1 cellular context compared by ENCODE assay signal in the genomic region with DNA sequence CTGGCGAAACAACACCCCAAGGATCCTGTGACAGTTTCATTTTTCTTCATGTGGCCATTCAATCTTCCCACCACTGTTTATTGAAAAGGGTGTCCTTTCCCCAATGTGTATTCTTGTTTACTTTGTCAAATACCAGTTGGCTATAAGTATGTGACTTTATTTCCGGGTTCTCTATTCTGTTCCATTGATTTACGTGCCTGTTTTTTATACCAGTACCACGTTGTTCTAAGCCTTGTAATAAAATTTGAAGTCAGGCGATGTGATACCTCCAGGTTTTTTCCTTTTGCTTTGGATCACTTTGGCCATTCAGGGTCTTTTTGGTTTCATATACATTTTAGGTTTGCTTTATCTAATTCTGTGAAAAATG.
TF ChIP-seq lines count a peak whose summit lies in the region.

No MANE protein-coding gene starts in this region.

TF ChIP-seq in H1, 55 proteins besides CTCF, POLR2A, EP300 and RAD21:
- TF ChIP-seq HDAC6 (IDR thresholded peaks at IDR 0.05; ENCODE audit: low read depth, low read length) (no peak), SP1 (IDR thresholded peaks at IDR 0.05; ENCODE audit: low read depth, low read length) (no peak), ZNF274 (IDR thresholded peaks at IDR 0.05; ENCODE audit: borderline replicate concordance, extremely low read depth, low read length) (no peak), EZH2 (IDR thresholded peaks at IDR 0.05; ENCODE audit: low read depth, low read length, severe bottlenecking) (no peak), ASH2L (IDR thresholded peaks at IDR 0.05; ENCODE audit: low read length) (no peak), JUND (IDR thresholded peaks at IDR 0.05; ENCODE audit: low read length) (no peak), SIX5 (IDR thresholded peaks at IDR 0.05; ENCODE audit: low read depth, low read length) (no peak), BACH1 (IDR thresholded peaks at IDR 0.05; ENCODE audit: low read length) (no peak), POLR2AphosphoS5 (IDR thresholded peaks at IDR 0.05; ENCODE audit: low read depth, low read length) (no peak), TEAD4 (IDR thresholded peaks at IDR 0.05; ENCODE audit: low read depth, low read length) (no peak), KDM5A (IDR thresholded peaks at IDR 0.05; ENCODE audit: low read length) (no peak), GTF2F1 (IDR thresholded peaks at IDR 0.05; ENCODE audit: borderline replicate concordance, low read depth, low read length) (no peak)
- TF ChIP-seq, protein P1, sequence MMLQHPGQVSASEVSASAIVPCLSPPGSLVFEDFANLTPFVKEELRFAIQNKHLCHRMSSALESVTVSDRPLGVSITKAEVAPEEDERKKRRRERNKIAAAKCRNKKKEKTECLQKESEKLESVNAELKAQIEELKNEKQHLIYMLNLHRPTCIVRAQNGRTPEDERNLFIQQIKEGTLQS (IDR thresholded peaks at IDR 0.05; ENCODE audit: insufficient read depth, low read depth, low read length) = no peak
- TF ChIP-seq, protein P2, sequence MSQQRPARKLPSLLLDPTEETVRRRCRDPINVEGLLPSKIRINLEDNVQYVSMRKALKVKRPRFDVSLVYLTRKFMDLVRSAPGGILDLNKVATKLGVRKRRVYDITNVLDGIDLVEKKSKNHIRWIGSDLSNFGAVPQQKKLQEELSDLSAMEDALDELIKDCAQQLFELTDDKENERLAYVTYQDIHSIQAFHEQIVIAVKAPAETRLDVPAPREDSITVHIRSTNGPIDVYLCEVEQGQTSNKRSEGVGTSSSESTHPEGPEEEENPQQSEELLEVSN (IDR thresholded peaks at IDR 0.05) = no peak
